ENCODE assay signal across 8 cellular contexts in the genomic region with DNA sequence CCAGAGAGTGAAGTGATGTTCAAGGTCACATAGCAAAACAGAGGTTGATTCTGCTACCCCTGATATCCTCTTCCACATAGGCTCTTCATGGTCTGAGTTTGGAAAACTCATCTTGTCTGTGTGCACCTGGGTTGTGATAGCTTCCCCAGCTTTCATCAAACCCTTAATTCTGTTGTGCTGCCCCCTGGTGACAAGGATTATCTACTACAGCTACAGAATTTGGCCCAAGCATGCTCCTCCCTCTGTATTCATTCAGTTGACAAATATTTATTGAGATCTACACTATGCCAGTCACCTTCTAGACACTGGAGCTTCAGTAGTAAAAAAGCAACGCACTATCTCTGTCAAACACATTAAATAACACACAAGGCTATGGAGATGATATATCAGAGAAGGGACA. TPM values are rescaled to one million over a fixed set of nuclear protein-coding genes. Genes with fewer than 3 reads are reported as not detected.
DNase-seq lines count a peak whose midpoint lies in the region; ATAC-seq, FAIRE-seq and TF ChIP-seq lines count a peak whose summit lies in the region.

No MANE protein-coding gene starts in this region.

- no peak overlapping the region for H3K27ac ChIP-seq in 22Rv1
- no peak overlapping the region for H3K27ac ChIP-seq in K562 (ENCODE audit: extremely low read depth, low read depth, low read length)

- no TSS peak for BruUV-seq in K562 (replicated peaks; lab: Mats Ljungman, UMichigan)

- H3K36me3 ChIP-seq in K562 (ENCODE audit: control insufficient read depth, insufficient read depth, low read length), result no peaks in the 10 kb centered on the region

- H3K79me2 ChIP-seq in K562 (ENCODE audit: control insufficient read depth, insufficient read depth, low read length), result no peaks in the 10 kb centered on the region

- no peak overlapping the region for H3K9ac ChIP-seq in K562 (ENCODE audit: insufficient read depth in 1 of 2, low read depth in 2 of 2, low read length in 2 of 2)

- intact Hi-C loops in K562 (cut with micrococcal nuclease), result loop anchor here (1.0 to 5.0 kb wide), 6 partner anchors 51 to 457 kb away; partner anchors contain the start of gene SMPDL3A

- H3K27me3 ChIP-seq in K562 (ENCODE audit: control insufficient read depth in 2 of 2, insufficient read depth in 2 of 2, low read length in 2 of 2), result peaks cover 4 to 9% of the 10 kb centered on the region in 2 experiments; a peak in 3 of 5 replicates

- in situ Hi-C loops in K562 (cut with MboI), result loop anchor here (10.0 kb wide), 2 partner anchors 95 to 355 kb away; no protein-coding TSS in a partner anchor

- POLR2A ChIA-PET in K562 (lab: Yijun Ruan, JAX), result interaction anchor here (1.1 kb wide), 1 partner anchor 108 kb away, joined by 3 read pairs; no protein-coding TSS in a partner anchor

- H3K9me3 ChIP-seq in K562 (replicated peaks; ENCODE audit: control insufficient read depth, insufficient read depth, low read depth, low read length), result no peaks in the 10 kb centered on the region

- no peak overlapping the region for H3K4me2 ChIP-seq in K562 (ENCODE audit: insufficient read depth, low read length)

- DNase-seq in NCI-H1048 (lab: John Stamatoyannopoulos, UW) (peak; percentile 13), SW480 (ENCODE audit: low spot score) (peak; percentile 34), K562 (ENCODE audit: extremely low read depth in 1 of 4, low spot score in 3 of 4) (peak; percentile 66 to 72 (median 70)), inferior parietal cortex (ENCODE audit: extremely low spot score) (peak; percentile 88)
- DNase-seq in stimulated activated CD4-positive, alpha-beta T cell treated with anti-CD3 and anti-CD28 coated beads, Interleukin-15, amount 100 ng/mL, for 48 hours (ENCODE audit: low read depth in 2 of 2), result peak; percentile 5 to 30

- H3K4me3 ChIP-seq in K562, result no peak overlapping the region

- no peaks in the 10 kb centered on the region for H3K9me1 ChIP-seq in K562 (ENCODE audit: control insufficient read depth, insufficient read depth, low read length)

- peak; percentile 60 for TF ChIP-seq CTCF in 22Rv1 (IDR thresholded peaks at IDR 0.05)
- peak; percentile 60 for TF ChIP-seq CTCF in GM12872 (IDR thresholded peaks at IDR 0.05; ENCODE audit: insufficient read depth, low read depth, low read length)
- peak; percentile 61 to 76 (median 61) for TF ChIP-seq CTCF in K562 (IDR thresholded peaks at IDR 0.05 in 2 of 3, conservative IDR thresholded peaks at IDR 0.05 in 1 of 3; ENCODE audit: insufficient read depth in 2 of 3, low read depth in 1 of 3, low read length in 3 of 3)

- H4K20me1 ChIP-seq in K562 (replicated peaks; ENCODE audit: control insufficient read depth, insufficient read depth, low read length), result no peaks in the 10 kb centered on the region

- H2AFZ ChIP-seq in K562 (ENCODE audit: low read depth, low read length), result no peak overlapping the region

- TF ChIP-seq EP300 in K562 (IDR thresholded peaks at IDR 0.05; ENCODE audit: low read length), result no peak

- FAIRE-seq in K562 (lab: Jason Lieb, UNC), result peak; percentile 79

- TF ChIP-seq POLR2A in K562 (conservative IDR thresholded peaks at IDR 0.05), result no peak

- H3K4me1 ChIP-seq in K562 (replicated peaks in 1 of 2; ENCODE audit: control insufficient read depth in 2 of 2, insufficient read depth in 2 of 2, low read length in 2 of 2), result no peaks in the 10 kb centered on the region

- 0% methylated on average over 1 of the region's 1 CpG for WGBS in K562 (ENCODE audit: insufficient coverage, low coverage, missing lambda C conversion rate)

- peak; percentile 85 for ATAC-seq in HG02610 (IDR thresholded peaks at IDR 0.05; ENCODE audit: unreplicated experiment)
- peak; percentile 90 for ATAC-seq in K562

- CTCF ChIA-PET in K562 (lab: Yijun Ruan, JAX; ENCODE audit: low intra/inter-chr PET ratio), result interaction anchor here (1.1 to 3.4 kb wide), 3 partner anchors 95 to 110 kb away, joined by 4 to 34 read pairs (median 5); no protein-coding TSS in a partner anchor

- peak; percentile 44 to 67 for TF ChIP-seq RAD21 in K562 (CRISPR knock-in tag; conservative IDR thresholded peaks at IDR 0.05 in 1 of 2, IDR thresholded peaks at IDR 0.05 in 1 of 2)

TF ChIP-seq in K562, 482 proteins besides CTCF, POLR2A, EP300 and RAD21:
- TF ChIP-seq SMC3 (conservative IDR thresholded peaks at IDR 0.05; ENCODE audit: insufficient read depth, low read depth, low read length) (peak; percentile 76), JUND (IDR thresholded peaks at IDR 0.05; ENCODE audit: borderline replicate concordance, low read depth, low read length) (0 out of 2 replicates have a peak, but pooled peaks have one; percentile 7), JUND (tag; IDR thresholded peaks at IDR 0.05; ENCODE audit: borderline replicate concordance, low read depth, low read length) (no peak), HNRNPLL (IDR thresholded peaks at IDR 0.05; ENCODE audit: low read depth, low read length, poor library complexity, severe bottlenecking) (no peak)
- TF ChIP-seq, protein P1, sequence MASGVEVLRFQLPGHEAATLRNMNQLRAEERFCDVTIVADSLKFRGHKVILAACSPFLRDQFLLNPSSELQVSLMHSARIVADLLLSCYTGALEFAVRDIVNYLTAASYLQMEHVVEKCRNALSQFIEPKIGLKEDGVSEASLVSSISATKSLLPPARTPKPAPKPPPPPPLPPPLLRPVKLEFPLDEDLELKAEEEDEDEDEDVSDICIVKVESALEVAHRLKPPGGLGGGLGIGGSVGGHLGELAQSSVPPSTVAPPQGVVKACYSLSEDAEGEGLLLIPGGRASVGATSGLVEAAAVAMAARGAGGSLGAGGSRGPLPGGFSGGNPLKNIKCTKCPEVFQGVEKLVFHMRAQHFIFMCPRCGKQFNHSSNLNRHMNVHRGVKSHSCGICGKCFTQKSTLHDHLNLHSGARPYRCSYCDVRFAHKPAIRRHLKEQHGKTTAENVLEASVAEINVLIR (CRISPR knock-in tag; IDR thresholded peaks at IDR 0.05), result no peak
TF ChIP-seq in K562: peak in this region for 2.

RNA-seq across cellular contexts. Expression of gene SMPDL3A, which starts 50.4 kb away (rescaled TPM):
- total RNA-seq in K562 (2011; cell fraction: chromatin; rRNA removed; ENCODE audit: low replicate concordance), result 0.25 and 3.2 TPM in 2 replicates
- 0.17 and 0.53 TPM in 2 replicates for total RNA-seq in K562 (2011; cell fraction: nucleolus; rRNA removed)
- 0.44 and 0.92 TPM in 2 replicates for total RNA-seq in K562 (2011; cell fraction: nucleoplasm; rRNA removed)
- total RNA-seq in K562 (2014; rRNA removed) (0.23 and 0.53 TPM in 2 replicates), K562 (2014; rRNA removed; fragmentation: Illumina TruSeq; extraction: Trizol) (0.87 and 0.99 TPM in 2 replicates), K562 (2015; rRNA removed; fragmentation: Illumina TruSeq; extraction: Trizol) (0.49 and 0.54 TPM in 2 replicates), K562 (2021) (0.81 and 0.91 TPM in 2 replicates)
- polyA plus RNA-seq in K562 (2011; rRNA removed) (0.28 and 0.65 TPM in 2 replicates), K562 (2014; fragmentation: Illumina TruSeq; extraction: Trizol) (0.43 and 0.64 TPM in 2 replicates), K562 (2014; fragmentation: Nextera tagmentation; extraction: Ambion mirVana) (under 1 TPM; 0.14 to 0.27 TPM), K562 (2014; rRNA removed) (0.34 and 1.1 TPM in 2 replicates)
- polyA plus RNA-seq in K562 (2011; cell fraction: cytosol; rRNA removed), result 0.22 and 0.63 TPM in 2 replicates
- polyA plus RNA-seq in K562 (2011; cell fraction: nucleus; rRNA removed), result 0.34 and 0.63 TPM in 2 replicates
- polyA plus RNA-seq in K562 (2012), result 0.64 and 1.3 TPM in 2 replicates
- 0.25 and 0.45 TPM in 2 replicates for polyA minus RNA-seq in K562 (2011; rRNA and poly(A)+ RNA removed)
- not detected in 2 replicates for polyA minus RNA-seq in K562 (2011; cell fraction: cytosol; rRNA and poly(A)+ RNA removed)
- polyA minus RNA-seq in K562 (2011; cell fraction: nucleus; rRNA and poly(A)+ RNA removed), result 0.54 TPM in 1 of 2 replicates, not detected in the other

RNA-seq across cellular contexts. Expression of gene FABP7, which starts 60.0 kb away (rescaled TPM):
- total RNA-seq in K562 (2011; cell fraction: chromatin; rRNA removed; ENCODE audit: low replicate concordance), result not detected in 2 replicates
- not detected in 2 replicates for total RNA-seq in K562 (2011; cell fraction: nucleolus; rRNA removed)
- not detected in 2 replicates for total RNA-seq in K562 (2011; cell fraction: nucleoplasm; rRNA removed)
- total RNA-seq in K562 (2014; rRNA removed) (not detected in 2 replicates), K562 (2014; rRNA removed; fragmentation: Illumina TruSeq; extraction: Trizol) (not detected in 2 replicates), K562 (2015; rRNA removed; fragmentation: Illumina TruSeq; extraction: Trizol) (not detected in 2 replicates), K562 (2021) (not detected in 2 replicates)
- polyA plus RNA-seq in K562 (2011; rRNA removed) (not detected in 2 replicates), K562 (2014; fragmentation: Illumina TruSeq; extraction: Trizol) (not detected in 2 replicates), K562 (2014; fragmentation: Nextera tagmentation; extraction: Ambion mirVana) (under 1 TPM; 0.07 to 0.14 TPM), K562 (2014; rRNA removed) (not detected in 2 replicates)
- polyA plus RNA-seq in K562 (2011; cell fraction: cytosol; rRNA removed), result not detected in 2 replicates
- polyA plus RNA-seq in K562 (2011; cell fraction: nucleus; rRNA removed), result not detected in 2 replicates
- polyA plus RNA-seq in K562 (2012), result not detected in 2 replicates
- polyA minus RNA-seq in K562 (2011; rRNA and poly(A)+ RNA removed), result not detected in 2 replicates
- not detected in 2 replicates for polyA minus RNA-seq in K562 (2011; cell fraction: cytosol; rRNA and poly(A)+ RNA removed)
- polyA minus RNA-seq in K562 (2011; cell fraction: nucleus; rRNA and poly(A)+ RNA removed), result not detected in 2 replicates

Comparison
In these comparisons a context has a peak if more than half of its experiments do, and no peak if none do; other contexts are left out.
1. DNase-seq: peak in every context shown above with its lines; median percentile 88 in inferior parietal cortex; 70 in K562; 34 in SW480; 18 in stimulated activated CD4-positive, alpha-beta T cell treated with anti-CD3 and anti-CD28 coated beads, Interleukin-15, amount 100 ng/mL, for 48 hours; 13 in NCI-H1048.